ENCODE assay signal across 8 cellular contexts in the genomic region with DNA sequence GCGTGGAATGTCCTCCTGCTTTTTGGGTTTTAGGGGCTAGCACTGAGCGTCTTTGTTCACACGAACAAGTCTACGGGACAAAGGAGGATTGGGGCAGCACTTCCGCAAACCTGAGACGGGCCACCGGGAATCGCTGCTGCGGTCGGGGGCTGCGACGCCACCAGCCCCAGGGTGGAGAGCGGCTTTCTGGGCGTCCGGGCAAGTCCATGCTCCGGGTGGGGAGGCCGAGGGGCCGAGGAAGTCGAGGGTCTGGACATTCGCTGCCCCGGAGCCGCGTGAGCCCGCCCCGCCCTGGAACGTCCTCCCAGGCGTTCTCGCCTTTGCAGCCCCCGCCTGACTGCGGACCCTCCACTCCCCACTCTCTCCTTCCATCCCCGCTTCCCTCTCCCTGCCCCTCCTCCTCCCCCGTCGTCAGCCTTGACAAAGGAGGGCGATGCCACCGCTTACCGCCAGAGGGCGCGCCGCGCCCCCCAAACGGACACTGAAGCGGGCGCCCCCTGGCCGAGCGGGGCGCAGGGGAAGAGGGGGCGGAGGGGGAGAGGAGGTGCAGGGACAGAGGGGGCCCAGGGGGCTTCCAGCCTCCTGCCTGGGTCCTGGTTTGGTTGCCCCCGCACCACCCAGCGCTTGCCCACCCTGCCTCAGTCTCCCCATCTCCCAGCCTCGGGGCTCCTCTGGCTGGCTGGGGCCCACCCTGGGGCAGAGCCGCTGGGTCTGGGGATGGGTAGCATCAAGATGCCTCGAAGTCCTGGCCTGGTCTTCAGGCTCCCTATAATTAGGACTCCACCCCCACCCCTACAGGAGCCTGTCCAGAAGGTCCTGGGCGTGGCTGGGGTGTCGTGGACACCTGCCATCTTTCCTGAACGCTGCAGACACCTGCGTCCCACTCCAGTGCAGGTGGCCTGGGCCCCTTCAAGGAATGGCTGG. TPM values are rescaled to one million over a fixed set of nuclear protein-coding genes. Genes with fewer than 3 reads are reported as not detected.
DNase-seq lines count a peak whose midpoint lies in the region; ATAC-seq and TF ChIP-seq lines count a peak whose summit lies in the region.

No MANE protein-coding gene starts in this region.

- peak; percentile 75 for ATAC-seq in stimulated activated naive CD8-positive, alpha-beta T cell treated with anti-CD3 and anti-CD28 coated beads, Interleukin-15, Interleukin-2, amounts not matched to agents 100 U/mL and 50 U/mL, for 24 hours
- ATAC-seq in HG02973 (IDR thresholded peaks at IDR 0.05; ENCODE audit: unreplicated experiment), result no peak

- H3K27me3 Mint-ChIP-seq in activated T-helper 1 cell treated with anti-CD3 and anti-CD28 coated beads, Interleukin-12 subunit alpha, Interleukin-12 subunit beta, Interleukin-2, Interleukin-4 antibody, amounts not matched to agents 30 ng/mL and 10 ng/mL and 1 ng/mL, durations not matched to agents 14 hours and 24 hours and 36 hours (ENCODE audit: insufficient read depth), result peaks cover 13% of the 10 kb centered on the region
- peaks cover 4% of the 10 kb centered on the region for H3K27me3 Mint-ChIP-seq in nephron (ENCODE audit: low read depth)

- H3K4me3 ChIP-seq in GM23248 (peak overlapping the region; percentile 72), fibroblast of the aortic adventitia (ENCODE audit: low read depth, low read length) (peak overlapping the region; percentile 66)

- H3K9me3 ChIP-seq in GM23248 (ENCODE audit: low read depth), result no peaks in the 10 kb centered on the region

- no peaks in the 10 kb centered on the region for H3K4me1 ChIP-seq in GM23248 (ENCODE audit: insufficient read depth)

- WGBS in GM23248 (ENCODE audit: low coverage in 1 of 2, low lambda C conversion rate in 2 of 2, missing lambda C conversion rate in 2 of 2), 2 experiments, result 7 to 11% methylated on average over 30 to 56 of the region's 56 CpGs

- no peaks in the 10 kb centered on the region for H3F3A ChIP-seq in GM23248 (ENCODE audit: insufficient read depth)

- no peaks in the 10 kb centered on the region for H3K9me2 ChIP-seq in GM23248 (ENCODE audit: insufficient read depth)

- no peaks in the 10 kb centered on the region for H3K27me3 ChIP-seq in GM23248 (replicated peaks; ENCODE audit: insufficient read depth)

- in situ Hi-C loops in GM23248 (cut with MboI), result no loop called here

- H2AFZ ChIP-seq in GM23248, result peak overlapping the region; percentile 86

- peaks cover 2% of the 10 kb centered on the region for H3K36me3 Mint-ChIP-seq in activated T-helper 1 cell treated with anti-CD3 and anti-CD28 coated beads, Interleukin-12 subunit alpha, Interleukin-12 subunit beta, Interleukin-2, Interleukin-4 antibody, amounts not matched to agents 30 ng/mL and 10 ng/mL and 1 ng/mL, durations not matched to agents 14 hours and 24 hours and 36 hours (ENCODE audit: low read depth)
- peaks cover 12% of the 10 kb centered on the region for H3K36me3 Mint-ChIP-seq in nephron (ENCODE audit: low read depth)

- no peak overlapping the region for H3K4me3 Mint-ChIP-seq in activated T-helper 1 cell treated with anti-CD3 and anti-CD28 coated beads, Interleukin-12 subunit alpha, Interleukin-12 subunit beta, Interleukin-2, Interleukin-4 antibody, amounts not matched to agents 30 ng/mL and 10 ng/mL and 1 ng/mL, durations not matched to agents 14 hours and 24 hours and 36 hours
- peak overlapping the region; percentile 80 to 85 (median 83) for H3K4me3 Mint-ChIP-seq in nephron

- no peaks in the 10 kb centered on the region for H3K79me2 ChIP-seq in GM23248 (ENCODE audit: insufficient read depth)

- peak overlapping the region; percentile 61 for H3K9ac ChIP-seq in GM23248

- H3K27ac Mint-ChIP-seq in activated T-helper 1 cell treated with anti-CD3 and anti-CD28 coated beads, Interleukin-12 subunit alpha, Interleukin-12 subunit beta, Interleukin-2, Interleukin-4 antibody, amounts not matched to agents 30 ng/mL and 10 ng/mL and 1 ng/mL, durations not matched to agents 14 hours and 24 hours and 36 hours, result no peak overlapping the region
- H3K27ac Mint-ChIP-seq in nephron, result peak overlapping the region in 1 of 3 experiments; percentile 27

- H4K20me1 ChIP-seq in GM23248 (ENCODE audit: insufficient read depth), result no peaks in the 10 kb centered on the region

- peaks cover 17% of the 10 kb centered on the region for H3K9me3 Mint-ChIP-seq in activated T-helper 1 cell treated with anti-CD3 and anti-CD28 coated beads, Interleukin-12 subunit alpha, Interleukin-12 subunit beta, Interleukin-2, Interleukin-4 antibody, amounts not matched to agents 30 ng/mL and 10 ng/mL and 1 ng/mL, durations not matched to agents 14 hours and 24 hours and 36 hours
- peaks cover 16% of the 10 kb centered on the region for H3K9me3 Mint-ChIP-seq in nephron

- H3K4me1 Mint-ChIP-seq in activated T-helper 1 cell treated with anti-CD3 and anti-CD28 coated beads, Interleukin-12 subunit alpha, Interleukin-12 subunit beta, Interleukin-2, Interleukin-4 antibody, amounts not matched to agents 30 ng/mL and 10 ng/mL and 1 ng/mL, durations not matched to agents 14 hours and 24 hours and 36 hours (ENCODE audit: low read depth), result no peaks in the 10 kb centered on the region
- peaks cover 7% of the 10 kb centered on the region for H3K4me1 Mint-ChIP-seq in nephron

- peak overlapping the region; percentile 88 for H3K4me2 ChIP-seq in GM23248 (ENCODE audit: unreplicated experiment)

- no peak overlapping the region for H3K27ac ChIP-seq in GM23248

- TF ChIP-seq CTCF in fibroblast of the aortic adventitia (IDR thresholded peaks at IDR 0.05; ENCODE audit: insufficient read depth, low read length) (peak; percentile 99), nephron (IDR thresholded peaks at IDR 0.05; ENCODE audit: unreplicated experiment in 3 of 3) (peak; percentile 99)

- intact Hi-C loops in activated T-helper 1 cell treated with anti-CD3 and anti-CD28 coated beads, Interleukin-12 subunit alpha, Interleukin-12 subunit beta, Interleukin-2, Interleukin-4 antibody, amounts not matched to agents 30 ng/mL and 10 ng/mL and 1 ng/mL, durations not matched to agents 14 hours and 24 hours and 36 hours (cut with micrococcal nuclease), result loop anchor here (1.0 kb wide), 2 partner anchors 27 to 58 kb away; no protein-coding TSS in a partner anchor

- no peaks in the 10 kb centered on the region for H3K36me3 ChIP-seq in GM23248 (ENCODE audit: low read depth)

- DNase-seq in COLO668 (lab: John Stamatoyannopoulos, UW; ENCODE audit: unreplicated experiment) (peak; percentile 38), GM23248 (peak; percentile 63), NCI-H69 (lab: John Stamatoyannopoulos, UW) (peak; percentile 68), fibroblast of the aortic adventitia (ENCODE audit: low read depth) (peak; percentile 52)
- DNase-seq in activated T-helper 1 cell treated with anti-CD3 and anti-CD28 coated beads, Interleukin-12 subunit alpha, Interleukin-12 subunit beta, Interleukin-2, Interleukin-4 antibody, amounts not matched to agents 30 ng/mL and 10 ng/mL and 1 ng/mL, durations not matched to agents 14 hours and 24 hours and 36 hours (ENCODE audit: low spot score), result peak; percentile 49
- DNase-seq in stimulated activated naive CD8-positive, alpha-beta T cell treated with anti-CD3 and anti-CD28 coated beads, Interleukin-15, Interleukin-2, amounts not matched to agents 100 U/mL and 50 U/mL, for 24 hours, result peak; percentile 82

RNA-seq across cellular contexts. Expression of gene INF2, which starts 39.1 kb away (rescaled TPM):
- total RNA-seq in GM23248 (2014; rRNA removed; shearing (Covaris generic)), result 53.3 and 62.1 TPM in 2 replicates
- polyA plus RNA-seq in GM23248 (2016; fragmentation: Nextera tagmentation; extraction: Ambion mirVana), result 23.0 and 24.2 TPM in 2 replicates
- total RNA-seq in activated T-helper 1 cell treated with anti-CD3 and anti-CD28 coated beads, Interleukin-12 subunit alpha, Interleukin-12 subunit beta, Interleukin-2, Interleukin-4 antibody, amounts not matched to agents 30 ng/mL and 10 ng/mL and 1 ng/mL, durations not matched to agents 14 hours and 24 hours and 36 hours, result 86.6 and 91.6 TPM in 2 replicates
- total RNA-seq in fibroblast of the aortic adventitia (ENCODE audit: low replicate concordance), result 38.3 and 64.0 TPM in 2 replicates

RNA-seq across cellular contexts. Expression of gene TMEM179, which starts 45.7 kb away (rescaled TPM):
- total RNA-seq in GM23248 (2014; rRNA removed; shearing (Covaris generic)), result not detected in 2 replicates
- not detected in 2 replicates for polyA plus RNA-seq in GM23248 (2016; fragmentation: Nextera tagmentation; extraction: Ambion mirVana)
- 0.12 and 0.36 TPM in 2 replicates for total RNA-seq in activated T-helper 1 cell treated with anti-CD3 and anti-CD28 coated beads, Interleukin-12 subunit alpha, Interleukin-12 subunit beta, Interleukin-2, Interleukin-4 antibody, amounts not matched to agents 30 ng/mL and 10 ng/mL and 1 ng/mL, durations not matched to agents 14 hours and 24 hours and 36 hours
- not detected in 2 replicates for total RNA-seq in fibroblast of the aortic adventitia (ENCODE audit: low replicate concordance)
